ENCODE assay signal across 28 cellular contexts in the genomic region with DNA sequence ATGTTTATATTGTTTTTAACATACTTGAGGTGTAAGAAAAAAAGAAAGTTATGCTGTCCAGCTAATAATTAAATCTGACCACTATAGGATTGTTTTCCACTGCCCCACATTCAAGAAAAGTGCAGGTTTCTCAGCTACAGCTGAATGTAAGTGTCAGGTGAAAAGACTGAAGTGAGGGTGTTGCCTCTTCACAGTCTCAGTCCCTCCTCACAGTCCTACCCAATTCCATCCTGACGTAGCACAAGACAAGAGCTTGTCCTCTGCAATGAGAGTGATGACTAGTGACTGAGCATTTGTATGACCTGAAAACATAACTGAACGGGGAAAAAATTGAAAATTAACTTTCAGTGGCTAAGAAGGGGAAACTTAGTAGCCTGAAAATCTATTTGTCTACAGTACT.
"Had no signal": no experiment of that assay in that cellular context is flagged by ENCODE, and none has a peak within 500 bp of the region (broad histone marks: within the 10 kb centered on the region; RNA-seq: fewer than 3 reads in every experiment).

No MANE protein-coding gene starts in this region.

- H3K4me3 Mint-ChIP-seq: stimulated activated effector memory CD8-positive, alpha-beta T cell treated with anti-CD3 and anti-CD28 coated beads, Interleukin-12 subunit alpha, Interleukin-12 subunit beta, amount 100 ng/mL, for 72 hours; stimulated activated memory B cell treated with anti-CD40 and anti-IgM and Interleukin-4, amounts not matched to agents 10 μg/mL and 1 μg/mL and 100 μg/mL, for 72 hours; stimulated activated naive B cell treated with anti-CD40 and anti-IgM and Interleukin-4, amounts not matched to agents 10 μg/mL and 1 μg/mL and 100 μg/mL, for 72 hours; stimulated activated naive CD8-positive, alpha-beta T cell treated with anti-CD3 and anti-CD28 coated beads, Interleukin-15, amount 100 ng/mL, for 72 hours; stimulated activated naive CD8-positive, alpha-beta T cell treated with anti-CD3 and anti-CD28 coated beads, Interleukin-15, Interleukin-2, amounts not matched to agents 100 ng/mL and 50 ng/mL, for 24 hours; type B pancreatic cell had no signal

- H3K27ac Mint-ChIP-seq: stimulated activated effector memory CD8-positive, alpha-beta T cell treated with anti-CD3 and anti-CD28 coated beads, Interleukin-12 subunit alpha, Interleukin-12 subunit beta, amount 100 ng/mL, for 72 hours; stimulated activated memory B cell treated with anti-CD40 and anti-IgM and Interleukin-4, amounts not matched to agents 10 μg/mL and 1 μg/mL and 100 μg/mL, for 72 hours; stimulated activated naive B cell treated with anti-CD40 and anti-IgM and Interleukin-4, amounts not matched to agents 10 μg/mL and 1 μg/mL and 100 μg/mL, for 72 hours; stimulated activated naive CD8-positive, alpha-beta T cell treated with anti-CD3 and anti-CD28 coated beads, Interleukin-15, amount 100 ng/mL, for 72 hours; stimulated activated naive CD8-positive, alpha-beta T cell treated with anti-CD3 and anti-CD28 coated beads, Interleukin-15, Interleukin-2, amounts not matched to agents 100 ng/mL and 50 ng/mL, for 24 hours; type B pancreatic cell had no signal

- H3K27me3 Mint-ChIP-seq: stimulated activated memory B cell treated with anti-CD40 and anti-IgM and Interleukin-4, amounts not matched to agents 10 μg/mL and 1 μg/mL and 100 μg/mL, for 72 hours; stimulated activated naive B cell treated with anti-CD40 and anti-IgM and Interleukin-4, amounts not matched to agents 10 μg/mL and 1 μg/mL and 100 μg/mL, for 72 hours; stimulated activated naive CD8-positive, alpha-beta T cell treated with anti-CD3 and anti-CD28 coated beads, Interleukin-15, amount 100 ng/mL, for 72 hours; stimulated activated naive CD8-positive, alpha-beta T cell treated with anti-CD3 and anti-CD28 coated beads, Interleukin-15, Interleukin-2, amounts not matched to agents 100 ng/mL and 50 ng/mL, for 24 hours had no signal

- H3K27me3 ChIP-seq: stomach, suprapubic skin, testis, thyroid gland, tibial artery, tibial nerve, transverse colon, upper lobe of left lung, upper lobe of right lung, uterus, vagina had no signal

- H3K36me3 Mint-ChIP-seq: stimulated activated effector memory CD8-positive, alpha-beta T cell treated with anti-CD3 and anti-CD28 coated beads, Interleukin-12 subunit alpha, Interleukin-12 subunit beta, amount 100 ng/mL, for 72 hours; stimulated activated memory B cell treated with anti-CD40 and anti-IgM and Interleukin-4, amounts not matched to agents 10 μg/mL and 1 μg/mL and 100 μg/mL, for 72 hours; stimulated activated naive B cell treated with anti-CD40 and anti-IgM and Interleukin-4, amounts not matched to agents 10 μg/mL and 1 μg/mL and 100 μg/mL, for 72 hours; type B pancreatic cell had no signal

- H3K9me3 Mint-ChIP-seq: stimulated activated memory B cell treated with anti-CD40 and anti-IgM and Interleukin-4, amounts not matched to agents 10 μg/mL and 1 μg/mL and 100 μg/mL, for 72 hours; stimulated activated naive B cell treated with anti-CD40 and anti-IgM and Interleukin-4, amounts not matched to agents 10 μg/mL and 1 μg/mL and 100 μg/mL, for 72 hours; stimulated activated naive CD8-positive, alpha-beta T cell treated with anti-CD3 and anti-CD28 coated beads, Interleukin-15, amount 100 ng/mL, for 72 hours; stimulated activated naive CD8-positive, alpha-beta T cell treated with anti-CD3 and anti-CD28 coated beads, Interleukin-15, Interleukin-2, amounts not matched to agents 100 ng/mL and 50 ng/mL, for 24 hours; type B pancreatic cell had no signal

- H3K36me3 ChIP-seq: stomach, suprapubic skin, thoracic aorta, thyroid gland, tibial artery, tibial nerve, transverse colon, upper lobe of left lung, upper lobe of right lung, uterus, vagina had no signal

- ATAC-seq: stimulated activated effector memory CD8-positive, alpha-beta T cell treated with anti-CD3 and anti-CD28 coated beads, Interleukin-12 subunit alpha, Interleukin-12 subunit beta, amount 100 ng/mL, for 72 hours; stimulated activated memory B cell treated with anti-CD40 and anti-IgM and Interleukin-4, amounts not matched to agents 10 μg/mL and 1 μg/mL and 100 μg/mL, for 72 hours; stimulated activated naive B cell treated with anti-CD40 and anti-IgM and Interleukin-4, amounts not matched to agents 10 μg/mL and 1 μg/mL and 100 μg/mL, for 72 hours; stimulated activated naive CD8-positive, alpha-beta T cell treated with anti-CD3 and anti-CD28 coated beads, Interleukin-15, amount 100 ng/mL, for 72 hours; stimulated activated naive CD8-positive, alpha-beta T cell treated with anti-CD3 and anti-CD28 coated beads, Interleukin-15, Interleukin-2, amounts not matched to agents 100 U/mL and 50 U/mL, for 24 hours; upper lobe of right lung had no signal

- H3K4me1 ChIP-seq: stomach, testis, transverse colon, upper lobe of left lung, upper lobe of right lung, uterus had no signal

- DNase-seq: stimulated activated CD4-positive, alpha-beta T cell treated with anti-CD3 and anti-CD28 coated beads, Interleukin-2, amount 100 ng/mL, for 48 hours; stimulated activated CD4-positive, alpha-beta T cell treated with anti-CD3 and anti-CD28 coated beads, Interleukin-4, amount 100 ng/mL, for 1 hour; stimulated activated CD4-positive, alpha-beta T cell treated with anti-CD3 and anti-CD28 coated beads, Interleukin-4, amount 100 ng/mL, for 24 hours; stimulated activated CD4-positive, alpha-beta T cell treated with anti-CD3 and anti-CD28 coated beads, Interleukin-4, amount 100 ng/mL, for 4 hours; stimulated activated CD8-positive, alpha-beta memory T cell treated with anti-CD3 and anti-CD28 coated beads, Interleukin-4, amount 100 ng/mL, for 48 hours; stimulated activated naive B cell treated with anti-CD40 and anti-IgM and Interleukin-4, amounts not matched to agents 10 μg/mL and 1 μg/mL and 100 μg/mL, for 72 hours; stimulated activated naive CD4-positive, alpha-beta T cell; stimulated activated naive CD4-positive, alpha-beta T cell treated with Interleukin-2 at 50 U/mL for 16 hours; stimulated activated naive CD8-positive, alpha-beta T cell treated with anti-CD3 and anti-CD28 coated beads, Interleukin-15, amount 100 ng/mL, for 72 hours; stimulated activated naive CD8-positive, alpha-beta T cell treated with anti-CD3 and anti-CD28 coated beads, Interleukin-15, Interleukin-2, amounts not matched to agents 100 U/mL and 50 U/mL, for 24 hours; stomach; substantia nigra; testis; thyroid gland; tibial artery; transverse colon; trophoblast cell; upper lobe of left lung; upper lobe of right lung; uterus had no signal

- H3K4me3 ChIP-seq: stomach, suprapubic skin, testis, thoracic aorta, thyroid gland, tibial artery, tibial nerve, transverse colon, upper lobe of left lung, upper lobe of right lung, uterus, vagina had no signal

- H3K9me3 ChIP-seq: stomach, suprapubic skin, testis, thoracic aorta, thyroid gland, tibial artery, tibial nerve, transverse colon, upper lobe of left lung, upper lobe of right lung, uterus, vagina had no signal

- H3K27ac ChIP-seq: stomach, suprapubic skin, testis, thoracic aorta, thyroid gland, tibial artery, tibial nerve, transverse colon, upper lobe of left lung, upper lobe of right lung, uterus, vagina had no signal

- H3K4me1 Mint-ChIP-seq: stimulated activated effector memory CD8-positive, alpha-beta T cell treated with anti-CD3 and anti-CD28 coated beads, Interleukin-12 subunit alpha, Interleukin-12 subunit beta, amount 100 ng/mL, for 72 hours; stimulated activated memory B cell treated with anti-CD40 and anti-IgM and Interleukin-4, amounts not matched to agents 10 μg/mL and 1 μg/mL and 100 μg/mL, for 72 hours; stimulated activated naive B cell treated with anti-CD40 and anti-IgM and Interleukin-4, amounts not matched to agents 10 μg/mL and 1 μg/mL and 100 μg/mL, for 72 hours; stimulated activated naive CD8-positive, alpha-beta T cell treated with anti-CD3 and anti-CD28 coated beads, Interleukin-15, amount 100 ng/mL, for 72 hours had no signal
